In the genomic region with DNA sequence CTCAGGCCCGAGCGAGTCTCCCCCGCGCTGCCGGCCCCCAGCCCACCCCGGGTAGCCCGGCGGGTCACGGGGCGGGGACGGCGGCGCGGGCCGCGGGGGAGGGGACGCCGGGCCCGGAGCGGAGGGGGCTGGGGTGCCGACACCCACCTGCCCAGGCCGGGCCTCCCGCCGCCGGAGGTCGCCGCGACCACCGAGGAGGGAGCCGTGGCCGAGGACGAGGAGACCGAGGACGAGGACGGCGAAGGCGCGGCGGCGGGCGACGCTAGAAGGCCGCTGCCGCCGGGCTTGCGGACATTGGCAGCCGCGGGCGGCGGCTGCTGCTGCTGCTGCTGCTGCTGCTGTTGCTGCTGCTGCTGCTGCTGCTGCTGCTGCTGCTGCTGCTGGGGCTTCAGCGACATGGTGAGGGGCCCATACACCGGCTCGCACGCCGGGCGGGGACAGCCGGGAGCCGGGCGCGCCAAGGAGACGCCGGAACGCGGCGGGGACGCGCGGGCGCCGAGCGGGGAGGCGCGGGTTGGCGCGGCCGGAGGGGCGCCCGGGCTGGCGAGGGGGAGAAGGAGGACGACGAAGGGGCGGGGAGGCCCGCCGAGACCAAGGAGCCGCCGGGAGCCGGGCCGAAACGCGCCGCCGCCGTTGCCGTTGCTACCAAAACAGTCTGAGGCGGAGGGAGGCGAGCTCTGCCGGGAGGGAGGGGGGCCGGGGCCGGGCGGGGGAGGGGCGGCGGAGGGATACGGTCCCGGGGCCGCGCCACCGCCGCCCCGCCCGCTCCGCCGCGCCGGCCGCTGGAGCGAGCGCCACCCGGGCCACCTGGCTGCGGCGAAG, we compare ENCODE assay signal across 8 cellular contexts. TPM values are rescaled to one million over a fixed set of nuclear protein-coding genes. Genes with fewer than 3 reads are reported as not detected.
DNase-seq lines count a peak whose midpoint lies in the region; ATAC-seq and TF ChIP-seq lines count a peak whose summit lies in the region.

A gene with protein sequence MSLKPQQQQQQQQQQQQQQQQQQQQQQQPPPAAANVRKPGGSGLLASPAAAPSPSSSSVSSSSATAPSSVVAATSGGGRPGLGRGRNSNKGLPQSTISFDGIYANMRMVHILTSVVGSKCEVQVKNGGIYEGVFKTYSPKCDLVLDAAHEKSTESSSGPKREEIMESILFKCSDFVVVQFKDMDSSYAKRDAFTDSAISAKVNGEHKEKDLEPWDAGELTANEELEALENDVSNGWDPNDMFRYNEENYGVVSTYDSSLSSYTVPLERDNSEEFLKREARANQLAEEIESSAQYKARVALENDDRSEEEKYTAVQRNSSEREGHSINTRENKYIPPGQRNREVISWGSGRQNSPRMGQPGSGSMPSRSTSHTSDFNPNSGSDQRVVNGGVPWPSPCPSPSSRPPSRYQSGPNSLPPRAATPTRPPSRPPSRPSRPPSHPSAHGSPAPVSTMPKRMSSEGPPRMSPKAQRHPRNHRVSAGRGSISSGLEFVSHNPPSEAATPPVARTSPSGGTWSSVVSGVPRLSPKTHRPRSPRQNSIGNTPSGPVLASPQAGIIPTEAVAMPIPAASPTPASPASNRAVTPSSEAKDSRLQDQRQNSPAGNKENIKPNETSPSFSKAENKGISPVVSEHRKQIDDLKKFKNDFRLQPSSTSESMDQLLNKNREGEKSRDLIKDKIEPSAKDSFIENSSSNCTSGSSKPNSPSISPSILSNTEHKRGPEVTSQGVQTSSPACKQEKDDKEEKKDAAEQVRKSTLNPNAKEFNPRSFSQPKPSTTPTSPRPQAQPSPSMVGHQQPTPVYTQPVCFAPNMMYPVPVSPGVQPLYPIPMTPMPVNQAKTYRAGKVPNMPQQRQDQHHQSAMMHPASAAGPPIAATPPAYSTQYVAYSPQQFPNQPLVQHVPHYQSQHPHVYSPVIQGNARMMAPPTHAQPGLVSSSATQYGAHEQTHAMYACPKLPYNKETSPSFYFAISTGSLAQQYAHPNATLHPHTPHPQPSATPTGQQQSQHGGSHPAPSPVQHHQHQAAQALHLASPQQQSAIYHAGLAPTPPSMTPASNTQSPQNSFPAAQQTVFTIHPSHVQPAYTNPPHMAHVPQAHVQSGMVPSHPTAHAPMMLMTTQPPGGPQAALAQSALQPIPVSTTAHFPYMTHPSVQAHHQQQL (minus strand): TSS at position 679 of the 822 bp plus-strand sequence. CDS start 281 bp downstream, at position 398.

- intact Hi-C loops in natural killer cell (cut with micrococcal nuclease): loop anchor here (2.0 kb wide), 1 partner anchor 88 kb away; a partner anchor contains a TSS
- intact Hi-C loops in stomach (cut with DNase I; ENCODE audit: low total_unique reads): no loop called here

- TF ChIP-seq POLR2A in stomach (IDR thresholded peaks at IDR 0.05): no peak

- H2AFZ ChIP-seq in fibroblast of lung (ENCODE audit: low read length): peak within 1 kb of the TSS; percentile 71

- peak within 1 kb of the TSS; percentile 96 to 98 for H3K4me3 Mint-ChIP-seq in activated T-cell treated with anti-CD3 and anti-CD28 coated beads, Interleukin-2, amount 50 U/mL, for 72 hours
- H3K4me3 Mint-ChIP-seq in natural killer cell: peak within 1 kb of the TSS; percentile 93

- peaks cover 0 to 4% of the 10 kb centered on the region in 2 donors for H3K36me3 Mint-ChIP-seq in activated T-cell treated with anti-CD3 and anti-CD28 coated beads, Interleukin-2, amount 50 U/mL, for 72 hours (ENCODE audit: insufficient read depth in 2 of 2)
- no peaks in the 10 kb centered on the region for H3K36me3 Mint-ChIP-seq in natural killer cell

- H3K9me3 ChIP-seq in fibroblast of lung (ENCODE audit: control insufficient read depth, insufficient read depth, low read depth, low read length) (no peaks in the 10 kb centered on the region), stomach (no peaks in the 10 kb centered on the region)

- peak; percentile 92 for DNase-seq in AG08396 (ENCODE audit: low spot score)
- DNase-seq in NK-92 treated with Interleukin-12 subunit alpha and Interleukin-12 subunit beta, amount 100 ng/mL, for 24 hours (lab: John Stamatoyannopoulos, UW): peak; percentile 53
- DNase-seq in activated T-cell treated with anti-CD3 and anti-CD28 coated beads, Interleukin-2, amount 50 U/mL, for 72 hours: peak in 1 of 2 donors; percentile 67
- peak in 1 of 2 donors; percentile 68 for DNase-seq in fibroblast of lung (ENCODE audit: low read depth in 2 of 2)
- peak; percentile 24 for DNase-seq in natural killer cell
- DNase-seq in stomach: peak; percentile 55

- H3K9ac ChIP-seq in fibroblast of lung (ENCODE audit: insufficient read depth, low read length): peak within 1 kb of the TSS; percentile 98

- H3K27ac ChIP-seq in fibroblast of lung (ENCODE audit: insufficient read depth, low read length) (peak within 1 kb of the TSS; percentile 96), stomach (peak within 1 kb of the TSS; percentile 94 to 100 (median 97))

- 0 to 1% (median 0%) methylated on average over 42 to 117 of the region's 120 CpGs for WGBS in stomach, 5 donors

- no peaks in the 10 kb centered on the region for H3K27me3 Mint-ChIP-seq in activated T-cell treated with anti-CD3 and anti-CD28 coated beads, Interleukin-2, amount 50 U/mL, for 72 hours (ENCODE audit: low read depth)
- H3K27me3 Mint-ChIP-seq in natural killer cell (ENCODE audit: low read depth in 2 of 2): no peaks in the 10 kb centered on the region

- H3K4me1 ChIP-seq in fibroblast of lung (ENCODE audit: control insufficient read depth, extremely low read depth, insufficient read depth, low read length) (peaks cover 3% of the 10 kb centered on the region), stomach (peaks cover 16 to 48% (median 35%) of the 10 kb centered on the region in 4 donors)

- no peaks in the 10 kb centered on the region for H3K27me3 ChIP-seq in fibroblast of lung (ENCODE audit: control insufficient read depth, insufficient read depth, low read length)
- no peaks in the 10 kb centered on the region for H3K27me3 ChIP-seq in stomach

- ATAC-seq in GM19023 (IDR thresholded peaks at IDR 0.05; ENCODE audit: unreplicated experiment) (peak; percentile 54), HG03196 (IDR thresholded peaks at IDR 0.05; ENCODE audit: unreplicated experiment) (peak; percentile 44), natural killer cell (peak; percentile 69 to 88 (median 78))
- ATAC-seq in activated T-cell treated with anti-CD3 and anti-CD28 coated beads, Interleukin-2, amount 50 U/mL, for 72 hours (replicated peaks in 1 of 2): peak; percentile 67 to 74

- no peak for TF ChIP-seq EP300 in stomach (IDR thresholded peaks at IDR 0.05)

- H3K79me2 ChIP-seq in fibroblast of lung (ENCODE audit: control insufficient read depth, insufficient read depth, low read length): peaks cover 50% of the 10 kb centered on the region

- H3K4me3 ChIP-seq in fibroblast of lung (replicated peaks in 1 of 4; ENCODE audit: control extremely low read depth in 1 of 4, insufficient read depth in 1 of 4, low read depth in 3 of 4, low read length in 4 of 4) (peak within 1 kb of the TSS; percentile 82 to 98 (median 94)), stomach (peak within 1 kb of the TSS; percentile 88 to 99 (median 95))

- no peaks in the 10 kb centered on the region for H3K9me3 Mint-ChIP-seq in activated T-cell treated with anti-CD3 and anti-CD28 coated beads, Interleukin-2, amount 50 U/mL, for 72 hours
- H3K9me3 Mint-ChIP-seq in natural killer cell: no peaks in the 10 kb centered on the region

- peaks cover 42% of the 10 kb centered on the region for H3K4me1 Mint-ChIP-seq in activated T-cell treated with anti-CD3 and anti-CD28 coated beads, Interleukin-2, amount 50 U/mL, for 72 hours (ENCODE audit: low read depth)
- H3K4me1 Mint-ChIP-seq in natural killer cell: peaks cover 28 to 35% of the 10 kb centered on the region in 2 donors

- peak within 1 kb of the TSS; percentile 96 for H3K4me2 ChIP-seq in fibroblast of lung (ENCODE audit: extremely low read depth, insufficient read depth, low read length)

- H4K20me1 ChIP-seq in fibroblast of lung (ENCODE audit: control insufficient read depth, extremely low read depth, insufficient read depth, low read length): peaks cover 6% of the 10 kb centered on the region

- H3K36me3 ChIP-seq in fibroblast of lung (ENCODE audit: control insufficient read depth, insufficient read depth, low read length): no peaks in the 10 kb centered on the region
- H3K36me3 ChIP-seq in stomach: no peaks in the 10 kb centered on the region

- peak within 1 kb of the TSS; percentile 98 for H3K27ac Mint-ChIP-seq in activated T-cell treated with anti-CD3 and anti-CD28 coated beads, Interleukin-2, amount 50 U/mL, for 72 hours
- H3K27ac Mint-ChIP-seq in natural killer cell: peak within 1 kb of the TSS; percentile 91 to 92

- TF ChIP-seq CTCF in fibroblast of lung (conservative IDR thresholded peaks at IDR 0.05 in 1 of 2, IDR thresholded peaks at IDR 0.05 in 1 of 2; ENCODE audit: low read depth in 1 of 2, low read length in 2 of 2) (no peak), natural killer cell (IDR thresholded peaks at IDR 0.05) (no peak), stomach (IDR thresholded peaks at IDR 0.05) (no peak)

RNA-seq across cellular contexts. Expression of the gene that starts here (rescaled TPM):
- 10 to 100 TPM; 45.4 to 47.9 TPM for total RNA-seq in activated T-cell treated with anti-CD3 and anti-CD28 coated beads, Interleukin-2, amount 50 U/mL, for 72 hours
- total RNA-seq in fibroblast of lung (21.1 and 31.2 TPM in 2 replicates), natural killer cell (10 to 100 TPM; 44.9 to 56.5 (median 51.5) TPM), stomach (100 to 1,000 TPM in 2 of 5 donors, 10 to 100 TPM in 3; 55.9 to 131 (median 71.7) TPM)
- polyA plus RNA-seq in fibroblast of lung (25.9 and 33.6 TPM in 2 replicates), stomach (10 to 100 TPM; 11.1 to 17.4 (median 16.1) TPM)
- polyA plus RNA-seq in fibroblast of lung (2012): 44.8 and 46.4 TPM in 2 replicates
- 66.4 and 149 TPM in 2 replicates for polyA minus RNA-seq in fibroblast of lung (ENCODE audit: low replicate concordance)
